Comparison of ENCODE assay signal across 11 cellular contexts in genomic region chr4:73661646-73662119, GRCh38. TPM values are rescaled to one million over a fixed set of nuclear protein-coding genes. Genes with fewer than 3 reads are reported as not detected.
A peak's percentile ranks its signal among the peaks of the same experiment; 100 is the strongest.
DNase-seq lines count a peak whose midpoint lies in the region; ATAC-seq and TF ChIP-seq lines count a peak whose summit lies in the region.
"Had no signal": no experiment of that assay in that cellular context is flagged by ENCODE, and none has a peak within 500 bp of the region (broad histone marks: within the 10 kb centered on the region; RNA-seq: fewer than 3 reads in every experiment).

No MANE protein-coding gene starts in this region.

- H3K27me3 Mint-ChIP-seq in activated T-helper 2 cell treated with anti-CD3 and anti-CD28 coated beads, Interferon-gamma antibody, Interleukin-2, Interleukin-4, amounts not matched to agents 10 μg/mL and 5 μg/mL and 100 μg/mL, durations not matched to agents 14 hours and 24 hours and 36 hours (ENCODE audit: low read depth): peaks cover 4% of the 10 kb centered on the region

- no peak overlapping the region for H3K4me3 Mint-ChIP-seq in activated T-helper 2 cell treated with anti-CD3 and anti-CD28 coated beads, Interferon-gamma antibody, Interleukin-2, Interleukin-4, amounts not matched to agents 10 μg/mL and 5 μg/mL and 100 μg/mL, durations not matched to agents 14 hours and 24 hours and 36 hours (ENCODE audit: low read depth)
- H3K4me3 Mint-ChIP-seq: activated naive CD4-positive, alpha-beta T cell treated with anti-CD3 and anti-CD28 coated beads, Interleukin-2, amount 50 U/mL, for 24 hours; neural progenitor cell had no signal

- peaks cover 5% of the 10 kb centered on the region for H3K4me1 Mint-ChIP-seq in activated T-helper 2 cell treated with anti-CD3 and anti-CD28 coated beads, Interferon-gamma antibody, Interleukin-2, Interleukin-4, amounts not matched to agents 10 μg/mL and 5 μg/mL and 100 μg/mL, durations not matched to agents 14 hours and 24 hours and 36 hours (ENCODE audit: low read depth)
- H3K4me1 Mint-ChIP-seq: activated naive CD4-positive, alpha-beta T cell treated with anti-CD3 and anti-CD28 coated beads, Interleukin-2, amount 50 U/mL, for 24 hours; neural progenitor cell had no signal

- POLR2A ChIA-PET in RWPE1 (lab: Yijun Ruan, JAX; ENCODE audit: low non-redundant PET): no interaction called here

- no peaks in the 10 kb centered on the region for H3K9me3 Mint-ChIP-seq in activated naive CD4-positive, alpha-beta T cell treated with anti-CD3 and anti-CD28 coated beads, Interleukin-2, amount 50 U/mL, for 72 hours
- no peaks in the 10 kb centered on the region for H3K9me3 Mint-ChIP-seq in activated T-helper 2 cell treated with anti-CD3 and anti-CD28 coated beads, Interferon-gamma antibody, Interleukin-2, Interleukin-4, amounts not matched to agents 10 μg/mL and 5 μg/mL and 100 μg/mL, durations not matched to agents 14 hours and 24 hours and 36 hours
- H3K9me3 Mint-ChIP-seq: activated naive CD4-positive, alpha-beta T cell treated with anti-CD3 and anti-CD28 coated beads, Interleukin-2, amount 50 U/mL, for 24 hours had no signal

- no peak for TF ChIP-seq POLR2A in lower leg skin (IDR thresholded peaks at IDR 0.05)

- no peak for DNase-seq in activated naive CD4-positive, alpha-beta T cell treated with anti-CD3 and anti-CD28 coated beads, Interleukin-2, amount 50 U/mL, for 72 hours (ENCODE audit: low spot score in 2 of 2)
- no peak for DNase-seq in activated naive CD4-positive, alpha-beta T cell treated with anti-CD3 and anti-CD28 coated beads, Interleukin-2, amount 50 U/mL, for 16 hours
- peak; percentile 55 for DNase-seq in RWPE1 (ENCODE audit: low spot score)
- DNase-seq in epithelial cell of proximal tubule (ENCODE audit: low read depth): peak; percentile 93
- DNase-seq in smooth muscle cell of the brain vasculature (ENCODE audit: low read depth, low spot score): peak; percentile 72
- no peak for DNase-seq in stimulated activated CD4-positive, alpha-beta T cell treated with anti-CD3 and anti-CD28 coated beads, Interleukin-4, amount 100 ng/mL, for 4 hours
- DNase-seq in lower leg skin (ENCODE audit: low spot score in 2 of 2): no peak
- DNase-seq in activated T-helper 2 cell treated with anti-CD3 and anti-CD28 coated beads, Interferon-gamma antibody, Interleukin-2, Interleukin-4, amounts not matched to agents 10 μg/mL and 5 μg/mL and 100 μg/mL, durations not matched to agents 14 hours and 24 hours and 36 hours (ENCODE audit: low spot score): no peak

- 36 to 38% methylated on average over 2 of the region's 2 CpGs for WGBS in lower leg skin, 2 donors

- no peak overlapping the region for H3K27ac Mint-ChIP-seq in activated naive CD4-positive, alpha-beta T cell treated with anti-CD3 and anti-CD28 coated beads, Interleukin-2, amount 50 U/mL, for 72 hours
- H3K27ac Mint-ChIP-seq in activated T-helper 2 cell treated with anti-CD3 and anti-CD28 coated beads, Interferon-gamma antibody, Interleukin-2, Interleukin-4, amounts not matched to agents 10 μg/mL and 5 μg/mL and 100 μg/mL, durations not matched to agents 14 hours and 24 hours and 36 hours: no peak overlapping the region
- H3K27ac Mint-ChIP-seq: activated naive CD4-positive, alpha-beta T cell treated with anti-CD3 and anti-CD28 coated beads, Interleukin-2, amount 50 U/mL, for 24 hours; neural progenitor cell had no signal

- CTCF ChIA-PET in RWPE1 (lab: Yijun Ruan, JAX): interaction anchor here (0.6 kb wide), 1 partner anchor 72 kb away, joined by 3 read pairs; no protein-coding TSS in a partner anchor

- H3K27ac ChIP-seq in RWPE1: no peak overlapping the region
- H3K27ac ChIP-seq: BLaER1, neural progenitor cell had no signal

- intact Hi-C loops in lower leg skin (cut with DNase I; ENCODE audit: low total_unique reads): loop anchor here (5.0 kb wide), 1 partner anchor 471 kb away; no protein-coding TSS in a partner anchor
- intact Hi-C loops in activated T-helper 2 cell treated with anti-CD3 and anti-CD28 coated beads, Interferon-gamma antibody, Interleukin-2, Interleukin-4, amounts not matched to agents 10 μg/mL and 5 μg/mL and 100 μg/mL, durations not matched to agents 14 hours and 24 hours and 36 hours (cut with micrococcal nuclease): loop anchor here (1.0 to 10.0 kb wide), 5 partner anchors 76 to 473 kb away; no protein-coding TSS in a partner anchor

- TF ChIP-seq CTCF in RWPE1 (conservative IDR thresholded peaks at IDR 0.05; ENCODE audit: low read depth) (no peak), epithelial cell of proximal tubule (conservative IDR thresholded peaks at IDR 0.05; ENCODE audit: low read depth, low read length) (peak; percentile 14), lower leg skin (IDR thresholded peaks at IDR 0.05) (no peak)

- ATAC-seq in activated naive CD4-positive, alpha-beta T cell treated with anti-CD3 and anti-CD28 coated beads, Interleukin-2, amount 50 U/mL, for 72 hours: peak; percentile 56 to 74

- H3K36me3 Mint-ChIP-seq in activated naive CD4-positive, alpha-beta T cell treated with anti-CD3 and anti-CD28 coated beads, Interleukin-2, amount 50 U/mL, for 72 hours: no peaks in the 10 kb centered on the region
- H3K36me3 Mint-ChIP-seq in activated T-helper 2 cell treated with anti-CD3 and anti-CD28 coated beads, Interferon-gamma antibody, Interleukin-2, Interleukin-4, amounts not matched to agents 10 μg/mL and 5 μg/mL and 100 μg/mL, durations not matched to agents 14 hours and 24 hours and 36 hours (ENCODE audit: low read depth): no peaks in the 10 kb centered on the region
- H3K36me3 Mint-ChIP-seq: activated naive CD4-positive, alpha-beta T cell treated with anti-CD3 and anti-CD28 coated beads, Interleukin-2, amount 50 U/mL, for 24 hours; neural progenitor cell had no signal

- H3K4me3 ChIP-seq in epithelial cell of proximal tubule (ENCODE audit: low read depth, low read length): no peak overlapping the region
- H3K4me3 ChIP-seq in lower leg skin (ENCODE audit: low read depth, poor library complexity, severe bottlenecking): no peak overlapping the region
- H3K4me3 ChIP-seq: BLaER1, neural progenitor cell had no signal

RNA-seq across cellular contexts. Expression of gene RASSF6, which starts 41.4 kb away (rescaled TPM):
- not detected for total RNA-seq in activated naive CD4-positive, alpha-beta T cell treated with anti-CD3 and anti-CD28 coated beads, Interleukin-2, amount 50 U/mL, for 72 hours
- total RNA-seq in epithelial cell of proximal tubule (2.8 and 5.9 TPM in 2 replicates), lower leg skin (10 to 100 TPM in 3 of 4 donors, 1 to 10 TPM in 1; 6.2 to 15.1 (median 11.5) TPM)
- not detected in 2 replicates for total RNA-seq in activated T-helper 2 cell treated with anti-CD3 and anti-CD28 coated beads, Interferon-gamma antibody, Interleukin-2, Interleukin-4, amounts not matched to agents 10 μg/mL and 5 μg/mL and 100 μg/mL, durations not matched to agents 14 hours and 24 hours and 36 hours

Comparison
In these comparisons a context has a peak if more than half of its experiments do, and no peak if none do; other contexts are left out.
1. DNase-seq: peak in RWPE1 (single experiment), epithelial cell of proximal tubule (single experiment) and smooth muscle cell of the brain vasculature (single experiment); none in activated naive CD4-positive, alpha-beta T cell treated with anti-CD3 and anti-CD28 coated beads, Interleukin-2, amount 50 U/mL, for 72 hours (0 of 2), activated naive CD4-positive, alpha-beta T cell treated with anti-CD3 and anti-CD28 coated beads, Interleukin-2, amount 50 U/mL, for 16 hours (single experiment), stimulated activated CD4-positive, alpha-beta T cell treated with anti-CD3 and anti-CD28 coated beads, Interleukin-4, amount 100 ng/mL, for 4 hours (0 of 2), lower leg skin (0 of 2) and activated T-helper 2 cell treated with anti-CD3 and anti-CD28 coated beads, Interferon-gamma antibody, Interleukin-2, Interleukin-4, amounts not matched to agents 10 μg/mL and 5 μg/mL and 100 μg/mL, durations not matched to agents 14 hours and 24 hours and 36 hours (single experiment).